In the genomic region with DNA sequence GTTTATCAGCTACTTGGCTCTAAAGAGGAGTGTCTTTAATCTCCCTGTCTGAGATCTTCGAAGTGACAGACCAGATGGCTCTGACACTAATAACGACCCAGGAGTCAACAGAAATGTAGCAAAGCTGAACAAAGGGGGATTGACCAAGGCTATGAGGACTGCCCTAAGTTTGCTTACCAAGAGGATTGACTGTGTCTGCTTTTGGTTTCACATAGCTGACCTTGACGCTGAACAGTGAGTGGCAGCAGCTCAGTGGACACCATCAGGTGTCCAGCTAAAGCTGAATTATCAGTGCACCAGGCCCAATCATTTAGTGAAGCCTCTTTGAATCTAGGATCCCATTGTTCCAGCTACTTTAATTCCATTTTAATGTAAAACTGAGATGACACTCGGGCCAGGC, we compare ENCODE assay signal across 1 cellular context.
TF ChIP-seq lines count a peak whose summit lies in the region.

No MANE protein-coding gene starts in this region.

TF ChIP-seq in HepG2, 621 proteins besides CTCF, POLR2A, EP300 and RAD21:
- TF ChIP-seq POGK (CRISPR knock-in tag; conservative IDR thresholded peaks at IDR 0.05): no peak
- TF ChIP-seq ZFP62 (CRISPR knock-in tag; IDR thresholded peaks at IDR 0.05): no peak
- TF ChIP-seq TFDP1 (CRISPR knock-in tag; IDR thresholded peaks at IDR 0.05; ENCODE audit: borderline replicate concordance): no peak
- TF ChIP-seq ARNT2 (CRISPR knock-in tag; IDR thresholded peaks at IDR 0.05; ENCODE audit: low read depth): no peak
- TF ChIP-seq PRDM15 (CRISPR knock-in tag; IDR thresholded peaks at IDR 0.05): no peak
